Comparison of ENCODE assay signal across 9 cellular contexts in genomic region chr18:61833387-61833786, GRCh38. TPM values are rescaled to one million over a fixed set of nuclear protein-coding genes. Genes with fewer than 3 reads are reported as not detected.
DNase-seq lines count a peak whose midpoint lies in the region; ATAC-seq and TF ChIP-seq lines count a peak whose summit lies in the region.
"Had no signal": no experiment of that assay in that cellular context is flagged by ENCODE, and none has a peak within 500 bp of the region (broad histone marks: within the 10 kb centered on the region; RNA-seq: fewer than 3 reads in every experiment).

No MANE protein-coding gene starts in this region.

- H3K36me3 ChIP-seq in heart left ventricle = no peaks in the 10 kb centered on the region

- ATAC-seq in heart left ventricle (peak in 3 of 4 donors; percentile 44 to 79 (median 51)), Right ventricle myocardium inferior (no peak)
- ATAC-seq in effector memory CD8-positive, alpha-beta T cell (replicated peaks) = peak; percentile 64
- no peak for ATAC-seq in activated naive CD8-positive, alpha-beta T cell treated with anti-CD3 and anti-CD28 coated beads, Interleukin-2, amount 50 U/mL, for 24 hours

- peak overlapping the region in 1 of 2 donors; percentile 66 for H3K27ac Mint-ChIP-seq in effector memory CD8-positive, alpha-beta T cell
- H3K27ac Mint-ChIP-seq in type B pancreatic cell (no peak overlapping the region), progenitor cell of endocrine pancreas (no peak overlapping the region)
- no peak overlapping the region for H3K27ac Mint-ChIP-seq in activated naive CD8-positive, alpha-beta T cell treated with anti-CD3 and anti-CD28 coated beads, Interleukin-2, amount 50 U/mL, for 24 hours

- TF ChIP-seq CTCF in heart left ventricle (IDR thresholded peaks at IDR 0.05) (no peak), type B pancreatic cell (conservative IDR thresholded peaks at IDR 0.05) (no peak), progenitor cell of endocrine pancreas (IDR thresholded peaks at IDR 0.05; ENCODE audit: unreplicated experiment) (no peak)

- intact Hi-C loops in heart left ventricle (cut with DNase I) = loop anchor here in 3 of 10 donors (5.0 to 10.0 kb wide), 3 partner anchors 51 to 89 kb away; partner anchors contain the start of gene RNF152 (in 2 of the 3)
- intact Hi-C loops in Right ventricle myocardium inferior (cut with DNase I) = no loop called here

- H3K27me3 Mint-ChIP-seq in effector memory CD8-positive, alpha-beta T cell = peaks cover 13 to 34% of the 10 kb centered on the region in 2 donors
- H3K27me3 Mint-ChIP-seq in type B pancreatic cell (no peaks in the 10 kb centered on the region), progenitor cell of endocrine pancreas (no peaks in the 10 kb centered on the region)
- H3K27me3 Mint-ChIP-seq in activated naive CD8-positive, alpha-beta T cell treated with anti-CD3 and anti-CD28 coated beads, Interleukin-2, amount 50 U/mL, for 24 hours = peaks cover 7% of the 10 kb centered on the region

- WGBS in heart left ventricle, 4 donors = 14 to 41% (median 34%) methylated on average over 5 of the region's 5 CpGs

- peak overlapping the region in 9 of 12 donors; percentile 13 to 71 (median 49) for H3K27ac ChIP-seq in heart left ventricle

- H3K9me3 Mint-ChIP-seq in effector memory CD8-positive, alpha-beta T cell = no peaks in the 10 kb centered on the region
- peaks cover 18% of the 10 kb centered on the region for H3K9me3 Mint-ChIP-seq in type B pancreatic cell
- peaks cover 11% of the 10 kb centered on the region for H3K9me3 Mint-ChIP-seq in progenitor cell of endocrine pancreas (ENCODE audit: low read depth)
- H3K9me3 Mint-ChIP-seq in activated naive CD8-positive, alpha-beta T cell treated with anti-CD3 and anti-CD28 coated beads, Interleukin-2, amount 50 U/mL, for 24 hours = no peaks in the 10 kb centered on the region

- H3K4me3 ChIP-seq in heart left ventricle = peak overlapping the region in 3 of 12 donors; percentile 1 to 18 (median 15)

- peaks cover 0 to 34% (median 0%) of the 10 kb centered on the region in 9 donors for H3K27me3 ChIP-seq in heart left ventricle

- H3K9me3 ChIP-seq in heart left ventricle = peaks cover 0 to 9% (median 0%) of the 10 kb centered on the region in 12 donors

- DNase-seq in heart left ventricle = no peak
- DNase-seq in Right ventricle myocardium inferior (ENCODE audit: missing footprints) = no peak
- DNase-seq in NOMO-1 (lab: John Stamatoyannopoulos, UW; ENCODE audit: unreplicated experiment in 2 of 2) = peak; percentile 49 to 86
- DNase-seq in effector memory CD8-positive, alpha-beta T cell = no peak
- DNase-seq in type B pancreatic cell (ENCODE audit: extremely low spot score, unreplicated experiment) = no peak
- DNase-seq in progenitor cell of endocrine pancreas (ENCODE audit: low spot score, unreplicated experiment) = no peak
- DNase-seq in activated naive CD8-positive, alpha-beta T cell treated with anti-CD3 and anti-CD28 coated beads, Interleukin-2, amount 50 U/mL, for 24 hours = no peak
- no peak for DNase-seq in activated CD4-positive, CD25-positive, alpha-beta regulatory T cell (lab: John Stamatoyannopoulos, UW)

- H3K4me1 Mint-ChIP-seq in effector memory CD8-positive, alpha-beta T cell (ENCODE audit: low read depth in 2 of 2) = peaks cover 9 to 17% of the 10 kb centered on the region in 2 donors
- peaks cover 19% of the 10 kb centered on the region for H3K4me1 Mint-ChIP-seq in type B pancreatic cell (ENCODE audit: unreplicated experiment)
- H3K4me1 Mint-ChIP-seq in progenitor cell of endocrine pancreas (ENCODE audit: low read depth) = peaks cover 14% of the 10 kb centered on the region
- peaks cover 20% of the 10 kb centered on the region for H3K4me1 Mint-ChIP-seq in activated naive CD8-positive, alpha-beta T cell treated with anti-CD3 and anti-CD28 coated beads, Interleukin-2, amount 50 U/mL, for 24 hours

- no peak for TF ChIP-seq POLR2A in heart left ventricle (IDR thresholded peaks at IDR 0.05)

- H3K36me3 Mint-ChIP-seq in effector memory CD8-positive, alpha-beta T cell (ENCODE audit: insufficient read depth) = no peaks in the 10 kb centered on the region
- H3K36me3 Mint-ChIP-seq in type B pancreatic cell (peaks cover 31% of the 10 kb centered on the region), progenitor cell of endocrine pancreas (ENCODE audit: insufficient read depth) (peaks cover 32% of the 10 kb centered on the region)
- H3K36me3 Mint-ChIP-seq in activated naive CD8-positive, alpha-beta T cell treated with anti-CD3 and anti-CD28 coated beads, Interleukin-2, amount 50 U/mL, for 24 hours (ENCODE audit: low read depth) = no peaks in the 10 kb centered on the region
- H3K36me3 Mint-ChIP-seq: CD4-positive, CD25-positive, alpha-beta regulatory T cell had no signal

- H3K4me1 ChIP-seq in heart left ventricle = peaks cover 0 to 68% (median 36%) of the 10 kb centered on the region in 12 donors

- H3K4me3 Mint-ChIP-seq in effector memory CD8-positive, alpha-beta T cell = no peak overlapping the region
- H3K4me3 Mint-ChIP-seq in type B pancreatic cell (peak overlapping the region; percentile 3), progenitor cell of endocrine pancreas (ENCODE audit: low read depth) (no peak overlapping the region)
- no peak overlapping the region for H3K4me3 Mint-ChIP-seq in activated naive CD8-positive, alpha-beta T cell treated with anti-CD3 and anti-CD28 coated beads, Interleukin-2, amount 50 U/mL, for 24 hours

RNA-seq across cellular contexts. Expression of gene RNF152, which starts 59.4 kb away (rescaled TPM):
- total RNA-seq in heart left ventricle (10 to 100 TPM in 7 of 9 donors, 1 to 10 TPM in 2; 7.5 to 24.0 (median 11.1) TPM), Right ventricle myocardium inferior (12.6 TPM), type B pancreatic cell (ENCODE audit: low replicate concordance) (23.6 and 28.9 TPM in 2 replicates), progenitor cell of endocrine pancreas (32.0 and 33.4 TPM in 2 replicates)
- 1 to 10 TPM; 2.8 to 3.9 TPM for polyA plus RNA-seq in heart left ventricle
- polyA plus RNA-seq: CD4-positive, CD25-positive, alpha-beta regulatory T cell had no signal

Comparison
In these comparisons a context has a peak if more than half of its experiments do, and no peak if none do; other contexts are left out.
1. ATAC-seq: peak in heart left ventricle (3 of 4) and effector memory CD8-positive, alpha-beta T cell (single experiment); none in Right ventricle myocardium inferior (single experiment) and activated naive CD8-positive, alpha-beta T cell treated with anti-CD3 and anti-CD28 coated beads, Interleukin-2, amount 50 U/mL, for 24 hours (single experiment).
2. DNase-seq: peak in NOMO-1 (2 of 2); none in heart left ventricle (0 of 5), Right ventricle myocardium inferior (single experiment), effector memory CD8-positive, alpha-beta T cell (0 of 3), type B pancreatic cell (single experiment), progenitor cell of endocrine pancreas (single experiment), activated naive CD8-positive, alpha-beta T cell treated with anti-CD3 and anti-CD28 coated beads, Interleukin-2, amount 50 U/mL, for 24 hours (single experiment) and activated CD4-positive, CD25-positive, alpha-beta regulatory T cell (0 of 4).